ENCODE assay signal across 1 cellular context in genomic region chr7:77209479-77210139, GRCh38.
TF ChIP-seq lines count a peak whose summit lies in the region.

No MANE protein-coding gene starts in this region.

TF ChIP-seq in K562, 482 proteins besides CTCF, POLR2A, EP300 and RAD21 (continued from another document):
- TF ChIP-seq ZNF318 (IDR thresholded peaks at IDR 0.05; ENCODE audit: borderline replicate concordance in 1 of 2, low read depth in 1 of 2): no peak
- peak; percentile 87; the same call in 1 of the 2 replicates for TF ChIP-seq CBX5 (IDR thresholded peaks at IDR 0.05; ENCODE audit: borderline replicate concordance, low read depth)
- peak in 1 of 2 experiments; percentile 82; a peak in 2 of 3 replicates for TF ChIP-seq CBX3 (IDR thresholded peaks at IDR 0.05; ENCODE audit: borderline replicate concordance in 1 of 2, low read length in 2 of 2)
